In the genomic region with DNA sequence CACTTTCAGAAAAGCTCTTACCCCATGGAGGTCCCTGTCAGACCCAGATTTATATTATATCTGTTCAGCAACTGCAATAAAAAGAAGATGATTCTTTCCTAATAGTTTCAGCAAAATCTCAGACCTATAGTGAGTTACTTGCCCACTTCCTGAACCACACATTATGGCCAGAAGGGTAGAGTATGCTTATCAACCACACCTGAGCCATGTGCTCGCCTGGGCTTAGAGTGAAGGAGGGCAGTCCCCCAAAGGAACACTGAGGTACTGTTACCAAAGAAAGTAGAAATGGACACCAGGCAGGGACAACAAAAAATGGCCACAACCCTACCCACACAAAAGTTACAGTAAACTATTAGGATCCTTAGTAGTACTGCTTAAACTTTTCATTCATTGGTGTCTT, we compare ENCODE assay signal across 19 cellular contexts.
"Had no signal": no experiment of that assay in that cellular context is flagged by ENCODE, and none has a peak within 500 bp of the region (broad histone marks: within the 10 kb centered on the region; RNA-seq: fewer than 3 reads in every experiment).

No MANE protein-coding gene starts in this region.

- H3K36me3 ChIP-seq: esophagus squamous epithelium, lower lobe of right lung, right lobe of liver, suprapubic skin, tibial nerve had no signal

- DNase-seq: cerebellar nuclear complex; effector memory CD8-positive, alpha-beta T cell; esophagus squamous epithelium; lower lobe of right lung; naive thymus-derived CD4-positive, alpha-beta T cell; nephron progenitor cell; psoas muscle; retina; right lobe of liver; stimulated activated CD4-positive, alpha-beta T cell treated with anti-CD3 and anti-CD28 coated beads, Interleukin-4, amount 100 ng/mL, for 1 hour; stimulated activated CD8-positive, alpha-beta memory T cell treated with anti-CD3 and anti-CD28 coated beads, Interleukin-4, amount 100 ng/mL, for 48 hours; stimulated activated naive CD8-positive, alpha-beta T cell treated with anti-CD3 and anti-CD28 coated beads, Interleukin-15, Interleukin-2, amounts not matched to agents 100 U/mL and 50 U/mL, for 24 hours had no signal

- H3K4me1 Mint-ChIP-seq: naive thymus-derived CD4-positive, alpha-beta T cell; stimulated activated effector memory CD8-positive, alpha-beta T cell treated with anti-CD3 and anti-CD28 coated beads, Interleukin-12 subunit alpha, Interleukin-12 subunit beta, amount 100 ng/mL, for 72 hours had no signal

- H3K27ac ChIP-seq: esophagus squamous epithelium, lower lobe of right lung, parathyroid adenoma, psoas muscle, right lobe of liver, suprapubic skin, tibial nerve had no signal

- H3K79me2 ChIP-seq: parathyroid adenoma had no signal

- H3K36me3 Mint-ChIP-seq: naive thymus-derived CD4-positive, alpha-beta T cell; stimulated activated effector memory CD8-positive, alpha-beta T cell treated with anti-CD3 and anti-CD28 coated beads, Interleukin-12 subunit alpha, Interleukin-12 subunit beta, amount 100 ng/mL, for 72 hours had no signal

- H3K4me3 ChIP-seq: esophagus squamous epithelium, lower lobe of right lung, psoas muscle, right lobe of liver, suprapubic skin, tibial nerve had no signal

- H3K9ac ChIP-seq: parathyroid adenoma had no signal

- H3K27ac Mint-ChIP-seq: dendritic cell treated with granulocyte-macrophage colony-stimulating factor and Interleukin-4, amounts not matched to agents 40 ng/mL and 50 ng/mL, for 4 days; effector memory CD8-positive, alpha-beta T cell; naive thymus-derived CD4-positive, alpha-beta T cell; nephron progenitor cell; stimulated activated effector memory CD8-positive, alpha-beta T cell treated with anti-CD3 and anti-CD28 coated beads, Interleukin-12 subunit alpha, Interleukin-12 subunit beta, amount 100 ng/mL, for 72 hours had no signal

- H3K4me3 Mint-ChIP-seq: dendritic cell treated with granulocyte-macrophage colony-stimulating factor and Interleukin-4, amounts not matched to agents 40 ng/mL and 50 ng/mL, for 4 days; effector memory CD8-positive, alpha-beta T cell; naive thymus-derived CD4-positive, alpha-beta T cell; nephron progenitor cell; stimulated activated effector memory CD8-positive, alpha-beta T cell treated with anti-CD3 and anti-CD28 coated beads, Interleukin-12 subunit alpha, Interleukin-12 subunit beta, amount 100 ng/mL, for 72 hours had no signal

- FAIRE-seq: colon, islet of Langerhans had no signal

- H2AFZ ChIP-seq: parathyroid adenoma had no signal

- H3K27me3 Mint-ChIP-seq: effector memory CD8-positive, alpha-beta T cell had no signal

- H3K27me3 ChIP-seq: esophagus squamous epithelium, right lobe of liver, suprapubic skin, tibial nerve had no signal

- H3K9me3 Mint-ChIP-seq: dendritic cell treated with granulocyte-macrophage colony-stimulating factor and Interleukin-4, amounts not matched to agents 40 ng/mL and 50 ng/mL, for 4 days; effector memory CD8-positive, alpha-beta T cell; nephron progenitor cell had no signal

- H3K9me3 ChIP-seq: esophagus squamous epithelium, lower lobe of right lung, psoas muscle, right lobe of liver, suprapubic skin, tibial nerve had no signal

- H3K4me1 ChIP-seq: esophagus squamous epithelium, lower lobe of right lung, parathyroid adenoma, psoas muscle, right lobe of liver, suprapubic skin, tibial nerve had no signal
